8 cellular contexts compared by ENCODE assay signal in the genomic region with DNA sequence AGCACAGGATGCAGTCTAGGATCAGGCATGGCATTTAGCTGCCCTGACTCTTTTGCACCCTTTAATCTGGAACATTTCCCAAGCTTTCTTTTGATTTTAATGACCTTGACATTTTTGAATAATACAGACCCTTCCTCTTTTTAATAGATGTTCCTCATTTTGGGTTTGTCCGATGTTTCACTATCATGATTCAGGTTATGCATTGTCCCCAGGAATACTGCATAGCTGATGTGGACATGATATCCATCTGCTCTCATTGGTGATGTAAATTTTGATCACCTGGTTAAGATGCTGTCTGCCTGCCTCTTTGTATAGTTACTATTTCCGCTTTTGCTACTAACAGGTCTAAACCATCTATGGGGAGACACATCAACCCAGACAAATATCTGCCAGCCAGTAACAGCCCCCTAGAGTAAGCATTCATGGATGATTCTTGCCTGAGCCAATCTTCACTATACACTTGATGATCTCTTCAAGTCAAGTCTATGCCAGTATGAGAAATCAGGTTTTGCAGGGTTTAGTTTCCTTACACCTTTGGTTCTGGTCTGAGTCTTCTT. TPM values are rescaled to one million over a fixed set of nuclear protein-coding genes. Genes with fewer than 3 reads are reported as not detected.
DNase-seq lines count a peak whose midpoint lies in the region; ATAC-seq, FAIRE-seq and TF ChIP-seq lines count a peak whose summit lies in the region.

No MANE protein-coding gene starts in this region.

- no peaks in the 10 kb centered on the region for H3K36me3 ChIP-seq in DND-41 (ENCODE audit: insufficient read depth, low read length)
- no peaks in the 10 kb centered on the region for H3K36me3 ChIP-seq in neuron (ENCODE audit: insufficient read depth, low read length)

- TSS peak; percentile 34 for BruUV-seq in MCF 10A (replicated peaks; lab: Mats Ljungman, UMichigan)

- ATAC-seq in DND-41 (ENCODE audit: insufficient read depth, low read depth) = no peak
- ATAC-seq in GM19467 (IDR thresholded peaks at IDR 0.05; ENCODE audit: unreplicated experiment) = peak; percentile 30
- peak; percentile 28 for ATAC-seq in HG03521 (IDR thresholded peaks at IDR 0.05; ENCODE audit: unreplicated experiment)
- no peak for ATAC-seq in HG03457 (IDR thresholded peaks at IDR 0.05; ENCODE audit: unreplicated experiment)

- H3K79me2 ChIP-seq in DND-41 (ENCODE audit: insufficient read depth, low read length) = peaks cover 6% of the 10 kb centered on the region; the same call in 1 of the 2 replicates

- POLR2A ChIA-PET in MCF 10A (lab: Yijun Ruan, JAX) = interaction anchor here (0.7 to 1.5 kb wide), 10 partner anchors 9 to 79 kb away, joined by 3 to 5 read pairs (median 4); a partner anchor contains a TSS

- H3K27ac Mint-ChIP-seq in MCF 10A (ENCODE audit: low read depth, unreplicated experiment) = no peak overlapping the region

- H3K4me3 ChIP-seq in DND-41 (ENCODE audit: low read depth in 1 of 2, low read length in 2 of 2) (peak overlapping the region in 1 of 2 experiments; percentile 75; a peak in 1 of 4 replicates), neuron (ENCODE audit: low read length) (peak overlapping the region; percentile 80)

- H3K9ac ChIP-seq in DND-41 (ENCODE audit: low read depth, low read length) = no peak overlapping the region

- H3K9me3 ChIP-seq in DND-41 (ENCODE audit: insufficient read depth, low read length, severe bottlenecking) (no peaks in the 10 kb centered on the region), neuron (ENCODE audit: low read length) (no peaks in the 10 kb centered on the region)

- H3K4me1 ChIP-seq in DND-41 (ENCODE audit: insufficient read depth, low read length) (peaks cover 25% of the 10 kb centered on the region), neuron (ENCODE audit: insufficient read depth, low read length) (peaks cover 26% of the 10 kb centered on the region)

- no peak for DNase-seq in DND-41
- no peak for DNase-seq in MCF 10A (ENCODE audit: unreplicated experiment)
- no peak for DNase-seq in RCC 7860 (ENCODE audit: low spot score)
- DNase-seq in midbrain (lab: John Stamatoyannopoulos, UW) = no peak

- peak overlapping the region; percentile 75 for H2AFZ ChIP-seq in DND-41 (ENCODE audit: low read depth, low read length)
- peak overlapping the region; percentile 62 for H2AFZ ChIP-seq in neuron (ENCODE audit: low read depth, low read length)

- intact Hi-C loops in MCF 10A (cut with micrococcal nuclease) = loop anchor here (2.0 to 5.0 kb wide), 2 partner anchors 50 to 120 kb away; a partner anchor contains a TSS

- H3K27me3 Mint-ChIP-seq in MCF 10A (ENCODE audit: insufficient read depth, unreplicated experiment) = no peaks in the 10 kb centered on the region

- H3K27ac ChIP-seq in DND-41 (ENCODE audit: low read length) = no peak overlapping the region

- H3K9me3 Mint-ChIP-seq in MCF 10A (ENCODE audit: unreplicated experiment) = no peaks in the 10 kb centered on the region

- H3K36me3 Mint-ChIP-seq in MCF 10A (ENCODE audit: insufficient read depth, unreplicated experiment) = no peaks in the 10 kb centered on the region

- H3K4me2 ChIP-seq in DND-41 (ENCODE audit: insufficient read depth, low read length) = peak overlapping the region; percentile 90; the same call in 1 of the 2 replicates

- no peak for FAIRE-seq in RCC 7860 (lab: Jason Lieb, UNC)

- H4K20me1 ChIP-seq in DND-41 (ENCODE audit: insufficient read depth, low read length) = peaks cover 9% of the 10 kb centered on the region; the same call in 1 of the 2 replicates

- H3K27me3 ChIP-seq in DND-41 (ENCODE audit: insufficient read depth, low read length, poor library complexity) (peaks cover 36% of the 10 kb centered on the region), neuron (ENCODE audit: insufficient read depth, low read length) (no peaks in the 10 kb centered on the region)

- CTCF ChIA-PET in MCF 10A (lab: Yijun Ruan, JAX) = interaction anchor here (1.1 to 1.4 kb wide), 4 partner anchors 56 to 178 kb away, joined by 3 read pairs; a partner anchor contains a TSS

- peak overlapping the region; percentile 78 for H3K4me3 Mint-ChIP-seq in MCF 10A (ENCODE audit: unreplicated experiment)

- TF ChIP-seq CTCF in DND-41 (IDR thresholded peaks at IDR 0.05; ENCODE audit: borderline replicate concordance, extremely low read depth, low read length, poor library complexity, severe bottlenecking) (no peak), MCF 10A (IDR thresholded peaks at IDR 0.05; ENCODE audit: unreplicated experiment) (no peak)

- peaks cover 24% of the 10 kb centered on the region for H3K4me1 Mint-ChIP-seq in MCF 10A (ENCODE audit: insufficient read depth, unreplicated experiment)

RNA-seq across cellular contexts. Expression of a gene that starts 50.6 kb away (rescaled TPM):
- 6.9 and 7.8 TPM in 2 replicates for total RNA-seq in MCF 10A (2022)

Comparison
In these comparisons a context has a peak if more than half of its experiments do, and no peak if none do; other contexts are left out.
1. ATAC-seq: peak in GM19467 (single experiment) and HG03521 (single experiment); none in DND-41 (single experiment) and HG03457 (single experiment).